ENCODE assay signal across 8 cellular contexts in genomic region chr1:15417365-15417934, GRCh38. TPM values are rescaled to one million over a fixed set of nuclear protein-coding genes. Genes with fewer than 3 reads are reported as not detected.
DNase-seq lines count a peak whose midpoint lies in the region; ATAC-seq and TF ChIP-seq lines count a peak whose summit lies in the region.

No MANE protein-coding gene starts in this region.

- H3K4me3 Mint-ChIP-seq in activated naive CD8-positive, alpha-beta T cell, result peak overlapping the region; percentile 76

- no peaks in the 10 kb centered on the region for H3K27me3 ChIP-seq in RWPE2 (ENCODE audit: insufficient read depth, poor library complexity, severe bottlenecking)
- H3K27me3 ChIP-seq in lower lobe of right lung (ENCODE audit: low read depth), result no peaks in the 10 kb centered on the region
- H3K27me3 ChIP-seq in transverse colon, result no peaks in the 10 kb centered on the region

- H3K4me3 ChIP-seq in RWPE2 (ENCODE audit: severe bottlenecking), result no peak overlapping the region
- peak overlapping the region; percentile 19 for H3K4me3 ChIP-seq in lower lobe of right lung
- H3K4me3 ChIP-seq in transverse colon, result no peak overlapping the region

- intact Hi-C loops in lower lobe of right lung (cut with DNase I), result no loop called here
- intact Hi-C loops in transverse colon (cut with DNase I; ENCODE audit: low total_unique reads), result no loop called here

- TF ChIP-seq CTCF in RWPE2 (IDR thresholded peaks at IDR 0.05; ENCODE audit: poor library complexity, severe bottlenecking), result no peak
- TF ChIP-seq CTCF in lower lobe of right lung (IDR thresholded peaks at IDR 0.05), result no peak
- no peak for TF ChIP-seq CTCF in transverse colon (IDR thresholded peaks at IDR 0.05)

- H3K4me1 ChIP-seq in RWPE2 (ENCODE audit: insufficient read depth, poor library complexity, severe bottlenecking) (peaks cover 49% of the 10 kb centered on the region), lower lobe of right lung (peaks cover 91% of the 10 kb centered on the region), transverse colon (peaks cover 39 to 97% (median 65%) of the 10 kb centered on the region in 4 donors)

- ATAC-seq in RWPE2 (ENCODE audit: low read depth), result peak; percentile 79
- ATAC-seq in lower lobe of right lung, result peak; percentile 62 to 63

- DNase-seq in SKM-1 treated with dmso at 0.1 percent for 144 hours (lab: John Stamatoyannopoulos, UW; ENCODE audit: unreplicated experiment), result peak; percentile 26
- DNase-seq in SKM-1 (lab: John Stamatoyannopoulos, UW; ENCODE audit: unreplicated experiment), result no peak
- DNase-seq in RWPE2 (ENCODE audit: low spot score), result no peak
- peak; percentile 66 for DNase-seq in lower lobe of right lung
- peak; percentile 80 for DNase-seq in transverse colon
- no peak for DNase-seq in DMS 273 treated with DMSO at 0.1 percent for 48 hours (lab: John Stamatoyannopoulos, UW)
- no peak for DNase-seq in LoVo (ENCODE audit: low spot score)

- peaks cover 7% of the 10 kb centered on the region for H3K36me3 Mint-ChIP-seq in activated naive CD8-positive, alpha-beta T cell

- in situ Hi-C loops in transverse colon (cut with MboI; ENCODE audit: low pct_ligation_motif_present in 1 of 4, low pct_unique_long_range_greater_than_20kb in 1 of 4, low sequenced_read_pairs in 3 of 4), result no loop called here

- no peak for TF ChIP-seq EP300 in transverse colon (IDR thresholded peaks at IDR 0.05; ENCODE audit: low read depth)

- no peaks in the 10 kb centered on the region for H3K9me3 Mint-ChIP-seq in activated naive CD8-positive, alpha-beta T cell (ENCODE audit: low read depth)

- WGBS in transverse colon (ENCODE audit: low coverage in 1 of 2), 2 donors, result 36 to 58% methylated on average over 2 to 10 of the region's 10 CpGs

- no peak for TF ChIP-seq POLR2A in transverse colon (IDR thresholded peaks at IDR 0.05)

- peaks cover 54% of the 10 kb centered on the region for H3K4me1 Mint-ChIP-seq in activated naive CD8-positive, alpha-beta T cell (ENCODE audit: low read depth)

- H3K36me3 ChIP-seq in RWPE2 (ENCODE audit: low read depth), result peaks cover 47% of the 10 kb centered on the region
- H3K36me3 ChIP-seq in lower lobe of right lung, result peaks cover 11% of the 10 kb centered on the region
- no peaks in the 10 kb centered on the region for H3K36me3 ChIP-seq in transverse colon

- no peaks in the 10 kb centered on the region for H3K27me3 Mint-ChIP-seq in activated naive CD8-positive, alpha-beta T cell

- H3K27ac Mint-ChIP-seq in activated naive CD8-positive, alpha-beta T cell, result peak overlapping the region; percentile 79

- H3K27ac ChIP-seq in RWPE2 (ENCODE audit: poor library complexity, severe bottlenecking) (peak overlapping the region; percentile 97), lower lobe of right lung (peak overlapping the region; percentile 73), transverse colon (peak overlapping the region; percentile 84 to 93 (median 88))

- no peaks in the 10 kb centered on the region for H3K9me3 ChIP-seq in RWPE2 (ENCODE audit: severe bottlenecking)
- H3K9me3 ChIP-seq in lower lobe of right lung, result no peaks in the 10 kb centered on the region
- H3K9me3 ChIP-seq in transverse colon, result no peaks in the 10 kb centered on the region

RNA-seq across cellular contexts. Expression of gene EFHD2, which starts 7.8 kb away (rescaled TPM):
- total RNA-seq in lower lobe of right lung (100 TPM), transverse colon (100 to 1,000 TPM in 3 of 4 donors, 10 to 100 TPM in 1; 88.0 to 188 (median 174) TPM)

RNA-seq across cellular contexts. Expression of gene CTRC, which starts 20.8 kb away (rescaled TPM):
- total RNA-seq in lower lobe of right lung (not detected), transverse colon (under 1 TPM in 1 of 4 donors, not detected in 3; 0.64 TPM)

RNA-seq across cellular contexts. Expression of gene CELA2A, which starts 39.1 kb away (rescaled TPM):
- not detected for total RNA-seq in lower lobe of right lung
- not detected for total RNA-seq in transverse colon

RNA-seq across cellular contexts. Expression of gene CELA2B, which starts 58.5 kb away (rescaled TPM):
- total RNA-seq in lower lobe of right lung (not detected), transverse colon (not detected)

Comparison
In these comparisons a context has a peak if more than half of its experiments do, and no peak if none do; other contexts are left out.
1. DNase-seq: peak in SKM-1 treated with dmso at 0.1 percent for 144 hours (single experiment), lower lobe of right lung (single experiment) and transverse colon (single experiment); none in SKM-1 (single experiment), RWPE2 (single experiment), DMS 273 treated with DMSO at 0.1 percent for 48 hours (single experiment) and LoVo (single experiment).
2. Peak in every context shown above with its lines, with median percentiles within 50 percentile points of each other: H3K27ac ChIP-seq.